ENCODE assay signal across 12 cellular contexts in the genomic region with DNA sequence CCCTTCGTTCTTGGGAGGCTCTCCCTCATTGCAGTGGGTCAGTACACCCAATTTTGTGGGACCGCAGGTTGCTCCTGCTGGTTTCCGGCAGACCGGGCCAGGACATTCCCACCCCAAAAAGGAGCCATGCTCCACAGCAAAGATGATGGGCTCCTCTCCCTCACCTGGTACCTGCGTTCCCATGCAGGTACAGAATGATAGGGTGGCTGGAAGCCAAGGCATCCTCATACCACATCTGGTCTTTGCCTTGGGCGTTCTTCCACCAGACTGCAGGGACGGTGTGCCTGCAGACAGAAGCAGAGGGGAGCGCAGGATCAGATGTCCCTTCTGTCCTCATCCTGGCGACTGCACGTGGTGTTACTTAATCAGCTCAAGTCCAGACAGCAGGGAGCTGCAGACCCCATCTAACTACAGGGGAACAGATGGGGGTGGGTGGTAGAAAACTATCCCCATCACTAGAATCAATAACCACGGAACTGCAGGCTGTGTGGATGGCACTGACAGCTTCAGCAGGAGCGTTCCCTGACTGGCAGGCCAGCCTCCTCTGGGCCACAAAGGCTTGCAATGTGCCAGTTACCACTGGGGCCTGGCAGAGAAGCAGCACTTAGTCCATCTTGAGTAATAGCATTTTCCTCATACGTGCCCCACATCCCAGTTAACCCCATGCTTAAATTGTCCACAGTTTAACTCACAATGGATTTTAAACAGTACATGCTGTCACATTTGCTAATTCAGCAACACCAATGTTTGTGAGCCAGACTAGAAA.
DNase-seq lines count a peak whose midpoint lies in the region; ATAC-seq and TF ChIP-seq lines count a peak whose summit lies in the region.
"Had no signal": no experiment of that assay in that cellular context is flagged by ENCODE, and none has a peak within 500 bp of the region (broad histone marks: within the 10 kb centered on the region; RNA-seq: fewer than 3 reads in every experiment).

No MANE protein-coding gene starts in this region.

- no peak overlapping the region for H3K4me3 Mint-ChIP-seq in dendritic cell treated with granulocyte-macrophage colony-stimulating factor and Interleukin-4, amounts not matched to agents 40 ng/mL and 50 ng/mL, for 4 days
- H3K4me3 Mint-ChIP-seq in progenitor cell of endocrine pancreas (ENCODE audit: low read depth): no peak overlapping the region
- H3K4me3 Mint-ChIP-seq: activated CD8-positive, alpha-beta memory T cell treated with anti-CD3 and anti-CD28 coated beads, Interleukin-2, amount 10 ng/mL, durations not matched to agents 7 days and 5 days; activated naive CD4-positive, alpha-beta T cell treated with anti-CD3 and anti-CD28 coated beads, Interleukin-2, amount 50 U/mL, for 24 hours; CD4-positive, alpha-beta memory T cell had no signal

- no peaks in the 10 kb centered on the region for H3K9me3 Mint-ChIP-seq in dendritic cell treated with granulocyte-macrophage colony-stimulating factor and Interleukin-4, amounts not matched to agents 40 ng/mL and 50 ng/mL, for 4 days
- H3K9me3 Mint-ChIP-seq in progenitor cell of endocrine pancreas (ENCODE audit: low read depth): no peaks in the 10 kb centered on the region
- H3K9me3 Mint-ChIP-seq: activated naive CD4-positive, alpha-beta T cell treated with anti-CD3 and anti-CD28 coated beads, Interleukin-2, amount 50 U/mL, for 24 hours; CD4-positive, alpha-beta memory T cell had no signal

- TF ChIP-seq CTCF in progenitor cell of endocrine pancreas (IDR thresholded peaks at IDR 0.05; ENCODE audit: unreplicated experiment): no peak

- H3K4me1 Mint-ChIP-seq in dendritic cell treated with granulocyte-macrophage colony-stimulating factor and Interleukin-4, amounts not matched to agents 40 ng/mL and 50 ng/mL, for 4 days (ENCODE audit: low read depth): peaks cover 97% of the 10 kb centered on the region
- no peaks in the 10 kb centered on the region for H3K4me1 Mint-ChIP-seq in progenitor cell of endocrine pancreas (ENCODE audit: low read depth)

- peaks cover 80% of the 10 kb centered on the region for H3K36me3 Mint-ChIP-seq in dendritic cell treated with granulocyte-macrophage colony-stimulating factor and Interleukin-4, amounts not matched to agents 40 ng/mL and 50 ng/mL, for 4 days (ENCODE audit: low read depth)
- peaks cover 9% of the 10 kb centered on the region for H3K36me3 Mint-ChIP-seq in progenitor cell of endocrine pancreas (ENCODE audit: insufficient read depth)

- in situ Hi-C loops in G401 (cut with HindIII; ENCODE audit: low sequenced_read_pairs): no loop called here

- DNase-seq in G401 (ENCODE audit: low spot score): peak; percentile 56
- DNase-seq in NCI-H2029 treated with DMSO at 0.1 percent for 48 hours (lab: John Stamatoyannopoulos, UW): peak; percentile 32
- no peak for DNase-seq in progenitor cell of endocrine pancreas (ENCODE audit: low spot score, unreplicated experiment)
- DNase-seq: CD4-positive, alpha-beta memory T cell; left cardiac atrium; NCI-H446 treated with DMSO at 0.1 percent for 48 hours had no signal

- intact Hi-C loops in dendritic cell treated with granulocyte-macrophage colony-stimulating factor and Interleukin-4, amounts not matched to agents 40 ng/mL and 50 ng/mL, for 4 days (cut with micrococcal nuclease): no loop called here

- peak overlapping the region; percentile 95 for H3K27ac Mint-ChIP-seq in dendritic cell treated with granulocyte-macrophage colony-stimulating factor and Interleukin-4, amounts not matched to agents 40 ng/mL and 50 ng/mL, for 4 days
- H3K27ac Mint-ChIP-seq in progenitor cell of endocrine pancreas: peak overlapping the region; percentile 15
- H3K27ac Mint-ChIP-seq: activated naive CD4-positive, alpha-beta T cell treated with anti-CD3 and anti-CD28 coated beads, Interleukin-2, amount 50 U/mL, for 24 hours had no signal

- no peaks in the 10 kb centered on the region for H3K27me3 Mint-ChIP-seq in dendritic cell treated with granulocyte-macrophage colony-stimulating factor and Interleukin-4, amounts not matched to agents 40 ng/mL and 50 ng/mL, for 4 days
- no peaks in the 10 kb centered on the region for H3K27me3 Mint-ChIP-seq in progenitor cell of endocrine pancreas
- H3K27me3 Mint-ChIP-seq: activated CD8-positive, alpha-beta memory T cell treated with anti-CD3 and anti-CD28 coated beads, Interleukin-2, amount 10 ng/mL, durations not matched to agents 7 days and 5 days; activated naive CD4-positive, alpha-beta T cell treated with anti-CD3 and anti-CD28 coated beads, Interleukin-2, amount 50 U/mL, for 24 hours; CD4-positive, alpha-beta memory T cell had no signal

- ATAC-seq in HG03521 (IDR thresholded peaks at IDR 0.05; ENCODE audit: unreplicated experiment) (no peak), HG02763 (IDR thresholded peaks at IDR 0.05; ENCODE audit: unreplicated experiment) (no peak), GM19395 (IDR thresholded peaks at IDR 0.05; ENCODE audit: unreplicated experiment) (no peak)
- ATAC-seq: activated CD8-positive, alpha-beta memory T cell treated with anti-CD3 and anti-CD28 coated beads, Interleukin-2, amount 10 ng/mL, durations not matched to agents 7 days and 5 days had no signal
